8 cellular contexts compared by ENCODE assay signal in the genomic region with DNA sequence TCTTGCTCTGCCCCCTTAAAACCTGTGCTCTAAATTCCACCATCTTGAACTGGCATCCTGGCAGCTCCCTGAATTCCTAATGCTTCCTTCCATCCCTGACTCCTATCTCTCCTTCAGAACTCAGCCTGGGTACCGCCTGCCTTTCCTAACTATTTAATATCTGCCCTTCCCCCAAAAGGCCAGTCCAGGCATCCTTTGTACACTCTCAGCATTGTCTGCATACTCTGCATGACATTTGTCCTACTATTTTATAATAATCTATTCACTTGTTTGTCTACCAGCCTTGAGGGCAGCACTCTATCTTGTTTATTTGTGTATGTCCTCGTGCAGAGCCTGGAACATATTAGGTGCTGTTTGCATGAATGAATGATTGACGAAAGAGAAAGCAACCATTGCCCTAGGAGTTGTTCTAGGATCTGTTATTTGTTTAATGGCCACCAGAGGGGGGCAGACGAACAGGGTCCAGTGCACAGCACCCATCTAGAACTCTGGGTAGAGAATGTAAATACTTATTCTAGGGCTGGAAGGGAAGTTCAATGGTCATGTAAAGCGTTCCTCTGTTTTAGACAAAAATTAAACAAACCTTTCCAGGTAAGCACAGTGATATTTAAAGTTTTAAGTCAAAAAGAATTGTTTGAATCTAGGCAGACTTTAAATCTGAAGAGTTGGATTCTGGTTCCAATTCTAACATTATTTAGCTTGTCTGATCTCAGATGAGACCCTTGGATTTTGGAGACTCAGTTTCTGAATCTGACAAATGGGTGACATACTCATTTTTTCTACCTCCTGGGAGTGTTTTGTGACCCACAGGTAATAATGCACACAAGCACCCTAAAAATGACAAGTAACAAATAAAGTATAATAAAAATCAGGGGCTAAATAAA.
DNase-seq lines count a peak whose midpoint lies in the region; ATAC-seq and TF ChIP-seq lines count a peak whose summit lies in the region.

No MANE protein-coding gene starts in this region.

- H3K4me3 ChIP-seq in PC-3 (ENCODE audit: low read length) (peak overlapping the region; percentile 28), cardiac muscle cell (no peak overlapping the region), rectal smooth muscle tissue (ENCODE audit: low read length) (peak overlapping the region; percentile 24)

- no peaks in the 10 kb centered on the region for H3K36me3 ChIP-seq in PC-3 (ENCODE audit: low read depth, low read length)
- H3K36me3 ChIP-seq in cardiac muscle cell: no peaks in the 10 kb centered on the region
- H3K36me3 ChIP-seq in rectal smooth muscle tissue (ENCODE audit: control insufficient read depth, insufficient read depth, low read length): no peaks in the 10 kb centered on the region

- intact Hi-C loops in PC-3 (cut with micrococcal nuclease): loop anchor here (1.0 to 10.0 kb wide), 9 partner anchors 23 to 418 kb away; no protein-coding TSS in a partner anchor

- DNase-seq in G401 (ENCODE audit: low spot score): peak; percentile 86
- DNase-seq in PC-3: peak; percentile 83
- peak in 1 of 2 donors; percentile 57 for DNase-seq in activated naive CD4-positive, alpha-beta T cell treated with anti-CD3 and anti-CD28 coated beads, Interleukin-2, amount 50 U/mL, for 72 hours (ENCODE audit: low spot score in 2 of 2)
- peak; percentile 69 to 85 for DNase-seq in cardiac muscle cell (ENCODE audit: low read depth in 1 of 2, low spot score in 1 of 2)
- no peak for DNase-seq in ureter (ENCODE audit: low spot score)

- no TSS peak for BruUV-seq in PC-3 (replicated peaks; lab: Mats Ljungman, UMichigan)

- TF ChIP-seq CTCF in PC-3 (conservative IDR thresholded peaks at IDR 0.05; ENCODE audit: low read depth, low read length) (peak; percentile 95), cardiac muscle cell (IDR thresholded peaks at IDR 0.05; ENCODE audit: low read depth, low read length) (peak; percentile 68)

- no peaks in the 10 kb centered on the region for H3K36me3 Mint-ChIP-seq in activated naive CD4-positive, alpha-beta T cell treated with anti-CD3 and anti-CD28 coated beads, Interleukin-2, amount 50 U/mL, for 72 hours

- H3K9me3 ChIP-seq in PC-3 (ENCODE audit: low read length) (no peaks in the 10 kb centered on the region), cardiac muscle cell (ENCODE audit: low read depth) (no peaks in the 10 kb centered on the region)

- CTCF ChIA-PET in PC-3 (lab: Charles Lee): interaction anchor here (0.6 to 1.9 kb wide), 10 partner anchors 20 to 1550 kb away, joined by 3 to 23 read pairs (median 4); no protein-coding TSS in a partner anchor

- H3K9ac ChIP-seq in PC-3 (ENCODE audit: low read length) (no peak overlapping the region), rectal smooth muscle tissue (ENCODE audit: low read length) (no peak overlapping the region)

- POLR2A ChIA-PET in PC-3 (lab: Charles Lee; ENCODE audit: unreplicated experiment): no interaction called here

- H3K27ac ChIP-seq in PC-3 (ENCODE audit: low read length) (no peak overlapping the region), cardiac muscle cell (no peak overlapping the region), rectal smooth muscle tissue (ENCODE audit: low read depth, low read length) (no peak overlapping the region)

- ATAC-seq in GM21360 (IDR thresholded peaks at IDR 0.05; ENCODE audit: unreplicated experiment) (peak; percentile 96), HG03558 (IDR thresholded peaks at IDR 0.05; ENCODE audit: extremely low read depth, unreplicated experiment) (peak; percentile 85), PC-3 (peak; percentile 99)
- peak; percentile 86 to 89 for ATAC-seq in activated naive CD4-positive, alpha-beta T cell treated with anti-CD3 and anti-CD28 coated beads, Interleukin-2, amount 50 U/mL, for 72 hours

- peak overlapping the region in 1 of 2 donors; percentile 14 for H3K27ac Mint-ChIP-seq in activated naive CD4-positive, alpha-beta T cell treated with anti-CD3 and anti-CD28 coated beads, Interleukin-2, amount 50 U/mL, for 72 hours

- no peaks in the 10 kb centered on the region for H4K20me1 ChIP-seq in PC-3 (ENCODE audit: low read length)

- in situ Hi-C loops in G401 (cut with HindIII; ENCODE audit: low sequenced_read_pairs): no loop called here

- H3K27me3 ChIP-seq in PC-3 (ENCODE audit: low read length) (no peaks in the 10 kb centered on the region), cardiac muscle cell (no peaks in the 10 kb centered on the region), rectal smooth muscle tissue (ENCODE audit: control insufficient read depth, insufficient read depth, low read length) (no peaks in the 10 kb centered on the region)

- no peaks in the 10 kb centered on the region for H3K4me1 ChIP-seq in PC-3 (ENCODE audit: insufficient read depth, low read length)
- H3K4me1 ChIP-seq in cardiac muscle cell (ENCODE audit: low read depth): no peaks in the 10 kb centered on the region
- H3K4me1 ChIP-seq in rectal smooth muscle tissue (ENCODE audit: control insufficient read depth, insufficient read depth, low read length): no peaks in the 10 kb centered on the region

- no peaks in the 10 kb centered on the region for H3K9me3 Mint-ChIP-seq in activated naive CD4-positive, alpha-beta T cell treated with anti-CD3 and anti-CD28 coated beads, Interleukin-2, amount 50 U/mL, for 72 hours

- peak overlapping the region; percentile 66 for H3K4me2 ChIP-seq in PC-3 (ENCODE audit: low read length)

- H3K9me2 ChIP-seq in PC-3 (replicated peaks; ENCODE audit: low read length): no peaks in the 10 kb centered on the region

- no peaks in the 10 kb centered on the region for H3F3A ChIP-seq in PC-3 (ENCODE audit: low read length, unreplicated experiment)

- H2AFZ ChIP-seq in PC-3 (ENCODE audit: low read length): peak overlapping the region; percentile 0; the same call in 1 of the 2 replicates

- no peaks in the 10 kb centered on the region for H3K79me2 ChIP-seq in PC-3 (ENCODE audit: low read length)
